Comparison of ENCODE assay signal across 8 cellular contexts in the genomic region with DNA sequence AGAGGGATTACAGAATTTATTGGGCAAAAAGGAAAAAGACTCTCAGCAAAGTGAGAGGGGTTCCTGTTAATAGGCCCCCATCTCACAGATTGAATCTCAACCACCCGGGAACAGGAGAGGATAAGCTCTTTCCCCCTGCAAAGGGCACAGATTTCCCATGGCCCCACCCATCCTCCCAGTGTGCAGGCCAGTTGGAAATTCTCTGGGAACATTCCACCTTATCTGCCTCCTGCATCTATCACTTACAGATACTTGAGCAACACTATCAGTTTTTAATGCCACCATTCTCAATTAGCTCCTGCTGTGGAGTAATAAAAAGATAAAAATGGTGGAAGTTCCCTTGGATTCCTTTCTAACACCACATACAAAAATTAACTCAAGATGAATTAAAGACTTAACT.
"Had no signal": no experiment of that assay in that cellular context is flagged by ENCODE, and none has a peak within 500 bp of the region (broad histone marks: within the 10 kb centered on the region; RNA-seq: fewer than 3 reads in every experiment).

No MANE protein-coding gene starts in this region.

- H3K27me3 Mint-ChIP-seq: IgD-negative memory B cell had no signal

- H3K27ac ChIP-seq: HL-60 had no signal

- H3K4me3 Mint-ChIP-seq: GM23338, HFFc6, IgD-negative memory B cell had no signal

- H3K4me3 ChIP-seq: GM23338, HAP-1 had no signal

- ATAC-seq: GM23338, HCT116, HepG2 had no signal

- H3K4me1 ChIP-seq: HAP-1 had no signal

- H3K4me2 ChIP-seq: GM23338 had no signal

- DNase-seq: H7, HFFc6 had no signal

- H3K27ac Mint-ChIP-seq: GM23338, HFFc6, IgD-negative memory B cell had no signal

- H3K9me3 Mint-ChIP-seq: GM23338 had no signal

- H2AFZ ChIP-seq: GM23338 had no signal

- H3K4me1 Mint-ChIP-seq: IgD-negative memory B cell had no signal

- H3K36me3 ChIP-seq: HAP-1 had no signal

- H3K36me3 Mint-ChIP-seq: IgD-negative memory B cell had no signal

- H3K9me3 ChIP-seq: HAP-1 had no signal
